1 cellular context compared by ENCODE assay signal in the genomic region with DNA sequence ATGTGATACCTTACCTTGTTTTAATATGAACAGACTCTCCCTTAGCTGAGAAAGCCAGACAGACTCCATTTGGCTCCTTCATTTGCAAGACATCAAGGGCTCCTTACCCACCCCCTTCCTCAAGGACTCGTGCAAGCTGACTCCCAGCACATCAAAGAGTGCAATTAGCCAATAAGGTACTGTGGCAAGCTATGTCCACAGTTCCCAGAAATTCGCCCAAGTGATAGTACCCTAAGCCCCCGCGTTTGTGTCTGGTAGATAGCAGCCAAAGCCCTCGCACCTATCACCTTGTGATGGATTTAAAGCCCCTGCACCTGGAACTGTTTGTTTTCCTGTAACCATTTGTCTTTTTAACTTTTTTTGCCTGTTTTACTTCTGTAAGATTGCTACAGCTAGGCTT. TPM values are rescaled to one million over a fixed set of nuclear protein-coding genes. Genes with fewer than 3 reads are reported as not detected.
"Had no signal": no experiment of that assay in that cellular context is flagged by ENCODE, and none has a peak within 500 bp of the region (broad histone marks: within the 10 kb centered on the region; RNA-seq: fewer than 3 reads in every experiment).

No MANE protein-coding gene starts in this region.

RNA-seq across cellular contexts. Expression of a gene that starts 25.6 kb away (rescaled TPM):
- total RNA-seq: ascending aorta had no signal
